In genomic region chr20:63700199-63701050, GRCh38 we compare ENCODE assay signal across 1 cellular context.
TF ChIP-seq lines count a peak whose summit lies in the region.

No MANE protein-coding gene starts in this region.

TF ChIP-seq in K562, 482 proteins besides CTCF, POLR2A, EP300 and RAD21 (continued from another document):
- TF ChIP-seq RNF219 (CRISPR knock-in tag; IDR thresholded peaks at IDR 0.05) (no peak), GTF2A2 (tag; IDR thresholded peaks at IDR 0.05) (no peak), ZNF592 (IDR thresholded peaks at IDR 0.05) (no peak), FIP1L1 (IDR thresholded peaks at IDR 0.05; ENCODE audit: low read depth, low read length, poor library complexity, severe bottlenecking) (peak; percentile 0), POLR2G (IDR thresholded peaks at IDR 0.05; ENCODE audit: low read depth, low read length) (peak; percentile 74), E4F1 (CRISPR knock-in tag; IDR thresholded peaks at IDR 0.05; ENCODE audit: borderline replicate concordance) (no peak)
